Comparison of ENCODE assay signal across 10 cellular contexts in genomic region chr4:173191623-173192041, GRCh38. TPM values are rescaled to one million over a fixed set of nuclear protein-coding genes. Genes with fewer than 3 reads are reported as not detected.
DNase-seq lines count a peak whose midpoint lies in the region; ATAC-seq, FAIRE-seq and TF ChIP-seq lines count a peak whose summit lies in the region.
"Had no signal": no experiment of that assay in that cellular context is flagged by ENCODE, and none has a peak within 500 bp of the region (broad histone marks: within the 10 kb centered on the region; RNA-seq: fewer than 3 reads in every experiment).

No MANE protein-coding gene starts in this region.

- no TSS peak for BruUV-seq in K562 (replicated peaks; lab: Mats Ljungman, UMichigan)

- intact Hi-C loops in K562 (cut with micrococcal nuclease), result no loop called here

- DNase-seq in DMS53 (lab: John Stamatoyannopoulos, UW), result peak; percentile 67
- peak; percentile 76 for DNase-seq in HT1080 (ENCODE audit: low read depth)
- DNase-seq in K562 (ENCODE audit: extremely low read depth in 1 of 4, low spot score in 3 of 4), result no peak
- peak; percentile 55 to 83 for DNase-seq in lung microvascular endothelial cell (ENCODE audit: low read depth in 2 of 2)
- no peak for DNase-seq in HuH-7 (ENCODE audit: low spot score)
- no peak for DNase-seq in activated CD8-positive, alpha-beta memory T cell treated with anti-CD3 and anti-CD28 coated beads for 24 hours
- no peak for DNase-seq in OCI-M1 (lab: John Stamatoyannopoulos, UW)
- DNase-seq: activated effector memory CD4-positive, alpha-beta T cell treated with Interleukin-2 at 50 U/mL for 16 hours; NCI-H1694 treated with DMSO at 0.1 percent for 48 hours had no signal

- H3K9ac ChIP-seq in K562 (ENCODE audit: insufficient read depth in 1 of 2, low read depth in 2 of 2, low read length in 2 of 2), result no peak overlapping the region

- peaks cover 82% of the 10 kb centered on the region for H3K79me2 ChIP-seq in K562 (ENCODE audit: control insufficient read depth, insufficient read depth, low read length)

- no peaks in the 10 kb centered on the region for H3K9me3 ChIP-seq in K562 (replicated peaks; ENCODE audit: control insufficient read depth, insufficient read depth, low read depth, low read length)

- ATAC-seq in K562, result peak; percentile 13; the same call in 2 of the 3 replicates
- no peak for ATAC-seq in GM21367 (IDR thresholded peaks at IDR 0.05; ENCODE audit: unreplicated experiment)

- POLR2A ChIA-PET in K562 (lab: Yijun Ruan, JAX), result no interaction called here

- no peak overlapping the region for H3K4me3 ChIP-seq in K562

- TF ChIP-seq CTCF in K562 (IDR thresholded peaks at IDR 0.05 in 2 of 3, conservative IDR thresholded peaks at IDR 0.05 in 1 of 3; ENCODE audit: insufficient read depth in 2 of 3, low read depth in 1 of 3, low read length in 3 of 3), result no peak

- H2AFZ ChIP-seq in K562 (ENCODE audit: low read depth, low read length), result no peak overlapping the region

- H3K4me1 ChIP-seq in K562 (replicated peaks in 1 of 2; ENCODE audit: control insufficient read depth in 2 of 2, insufficient read depth in 2 of 2, low read length in 2 of 2), result peaks cover 3 to 19% of the 10 kb centered on the region in 2 experiments; a peak in 2 of 5 replicates

- no peaks in the 10 kb centered on the region for H4K20me1 ChIP-seq in K562 (replicated peaks; ENCODE audit: control insufficient read depth, insufficient read depth, low read length)

- in situ Hi-C loops in K562 (cut with MboI), result no loop called here

- peak overlapping the region; percentile 20; the same call in 1 of the 3 replicates for H3K27ac ChIP-seq in K562 (ENCODE audit: extremely low read depth, low read depth, low read length)

- WGBS in K562 (ENCODE audit: insufficient coverage, low coverage, missing lambda C conversion rate), result 48% methylated on average over 3 of the region's 3 CpGs

- TF ChIP-seq EP300 in K562 (IDR thresholded peaks at IDR 0.05; ENCODE audit: low read length), result no peak

- no peak for FAIRE-seq in K562 (lab: Jason Lieb, UNC)

- CTCF ChIA-PET in K562 (lab: Yijun Ruan, JAX; ENCODE audit: low intra/inter-chr PET ratio), result no interaction called here

- no peak for TF ChIP-seq RAD21 in K562 (CRISPR knock-in tag; conservative IDR thresholded peaks at IDR 0.05 in 1 of 2, IDR thresholded peaks at IDR 0.05 in 1 of 2)

- H3K9me1 ChIP-seq in K562 (ENCODE audit: control insufficient read depth, insufficient read depth, low read length), result no peaks in the 10 kb centered on the region

- no peak for TF ChIP-seq POLR2A in K562 (conservative IDR thresholded peaks at IDR 0.05)

- 0 out of 3 replicates have a peak, but pooled peaks cover 2% of the 10 kb centered on the region for H3K36me3 ChIP-seq in K562 (ENCODE audit: control insufficient read depth, insufficient read depth, low read length)

- H3K27me3 ChIP-seq in K562 (ENCODE audit: control insufficient read depth in 2 of 2, insufficient read depth in 2 of 2, low read length in 2 of 2), result no peaks in the 10 kb centered on the region

- H3K4me2 ChIP-seq in K562 (ENCODE audit: insufficient read depth, low read length), result no peak overlapping the region

TF ChIP-seq in K562, 482 proteins besides CTCF, POLR2A, EP300 and RAD21:
- TF ChIP-seq MBD2 (IDR thresholded peaks at IDR 0.05; ENCODE audit: borderline replicate concordance, low read depth) (no peak), C11orf30 (IDR thresholded peaks at IDR 0.05; ENCODE audit: low read depth) (peak; percentile 12; the same call in 1 of the 2 replicates), ZNF316 (IDR thresholded peaks at IDR 0.05) (peak; percentile 33; the same call in 1 of the 2 replicates), SOX6 (IDR thresholded peaks at IDR 0.05) (0 out of 2 replicates have a peak, but pooled peaks have one; percentile 12)

RNA-seq across cellular contexts. Expression of gene GALNT7, which starts 23.0 kb away (rescaled TPM):
- total RNA-seq in HT1080 (2014; rRNA removed; shearing (Covaris generic)), result 42.2 and 59.6 TPM in 2 replicates
- polyA plus RNA-seq in HT1080 (2015; cell fraction: cytosol; rRNA removed), result 57.0 and 70.8 TPM in 2 replicates
- 158 and 168 TPM in 2 replicates for polyA plus RNA-seq in HT1080 (2015; cell fraction: nucleus; rRNA removed)
- total RNA-seq in K562 (2011; cell fraction: chromatin; rRNA removed; ENCODE audit: low replicate concordance), result 42.3 and 108 TPM in 2 replicates
- total RNA-seq in K562 (2011; cell fraction: nucleolus; rRNA removed), result 23.0 and 36.6 TPM in 2 replicates
- 55.6 and 77.9 TPM in 2 replicates for total RNA-seq in K562 (2011; cell fraction: nucleoplasm; rRNA removed)
- total RNA-seq in K562 (2014; rRNA removed) (17.7 and 19.4 TPM in 2 replicates), K562 (2014; rRNA removed; fragmentation: Illumina TruSeq; extraction: Trizol) (33.4 and 38.6 TPM in 2 replicates), K562 (2015; rRNA removed; fragmentation: Illumina TruSeq; extraction: Trizol) (31.8 and 38.7 TPM in 2 replicates), K562 (2021) (31.1 and 33.2 TPM in 2 replicates), lung microvascular endothelial cell (14.7 and 22.4 TPM in 2 replicates)
- polyA plus RNA-seq in K562 (2011; rRNA removed) (21.3 and 33.2 TPM in 2 replicates), K562 (2014; fragmentation: Illumina TruSeq; extraction: Trizol) (27.3 and 32.8 TPM in 2 replicates), K562 (2014; fragmentation: Nextera tagmentation; extraction: Ambion mirVana) (10 to 100 TPM; 16.7 to 26.1 TPM), K562 (2014; rRNA removed) (21.1 and 21.6 TPM in 2 replicates)
- polyA plus RNA-seq in K562 (2011; cell fraction: cytosol; rRNA removed), result 4.3 and 9.6 TPM in 2 replicates
- polyA plus RNA-seq in K562 (2011; cell fraction: nucleus; rRNA removed), result 29.3 and 34.4 TPM in 2 replicates
- 21.2 and 27.6 TPM in 2 replicates for polyA plus RNA-seq in K562 (2012)
- 50.8 and 57.2 TPM in 2 replicates for polyA minus RNA-seq in K562 (2011; rRNA and poly(A)+ RNA removed)
- polyA minus RNA-seq in K562 (2011; cell fraction: cytosol; rRNA and poly(A)+ RNA removed), result 15.0 and 22.5 TPM in 2 replicates
- 31.9 and 40.0 TPM in 2 replicates for polyA minus RNA-seq in K562 (2011; cell fraction: nucleus; rRNA and poly(A)+ RNA removed)

Comparison
In these comparisons a context has a peak if more than half of its experiments do, and no peak if none do; other contexts are left out.
1. DNase-seq: peak in DMS53 (single experiment), HT1080 (single experiment) and lung microvascular endothelial cell (2 of 2); none in K562 (0 of 4), HuH-7 (single experiment), activated CD8-positive, alpha-beta memory T cell treated with anti-CD3 and anti-CD28 coated beads for 24 hours (single experiment) and OCI-M1 (single experiment).